12 cellular contexts compared by ENCODE assay signal in the genomic region with DNA sequence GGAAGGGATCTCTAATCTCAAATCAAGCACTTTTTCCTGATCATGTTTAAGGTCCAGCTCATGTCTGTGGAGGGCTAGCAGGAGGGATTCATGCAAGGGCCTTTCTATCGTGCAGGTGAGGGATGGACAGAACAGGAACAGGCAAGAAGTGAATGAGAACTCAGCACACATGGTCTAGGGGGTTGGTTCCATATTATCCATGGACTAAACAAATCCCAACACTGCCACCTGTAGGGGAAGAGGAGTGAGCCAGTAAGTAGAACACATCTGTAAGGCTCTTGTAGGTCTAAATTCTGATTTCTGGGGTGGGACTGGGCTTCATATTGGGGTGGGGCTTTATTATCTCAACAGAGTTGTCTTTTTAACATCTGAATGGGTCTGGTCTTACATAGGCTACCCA.
DNase-seq lines count a peak whose midpoint lies in the region; ATAC-seq, FAIRE-seq and TF ChIP-seq lines count a peak whose summit lies in the region.
"Had no signal": no experiment of that assay in that cellular context is flagged by ENCODE, and none has a peak within 500 bp of the region (broad histone marks: within the 10 kb centered on the region; RNA-seq: fewer than 3 reads in every experiment).

No MANE protein-coding gene starts in this region.

- H3K4me1 Mint-ChIP-seq in mesothelial cell of epicardium, result no peaks in the 10 kb centered on the region
- H3K4me1 Mint-ChIP-seq: central memory CD8-positive, alpha-beta T cell had no signal

- in situ Hi-C loops in Caki2 (cut with HindIII; ENCODE audit: low pct_unique_long_range_greater_than_20kb, low sequenced_read_pairs), result no loop called here

- RAD21 ChIA-PET in HCT116 (lab: Charles Lee; ENCODE audit: low non-redundant PET in 1 of 2, low total read pairs in 2 of 2, uncharacterized antibody in 2 of 2, unreplicated experiment in 2 of 2), result no interaction called here

- H3K9me2 ChIP-seq in HCT116 (ENCODE audit: insufficient read depth), result no peaks in the 10 kb centered on the region

- TF ChIP-seq EP300 in ovary (IDR thresholded peaks at IDR 0.05), result no peak

- H3K4me3 ChIP-seq in HCT116 (replicated peaks in 1 of 2; ENCODE audit: low read depth in 1 of 2, low read length in 2 of 2), result no peak overlapping the region
- H3K4me3 ChIP-seq in left ventricle myocardium inferior, result no peak overlapping the region
- no peak overlapping the region for H3K4me3 ChIP-seq in ovary
- no peak overlapping the region for H3K4me3 ChIP-seq in pancreas
- H3K4me3 ChIP-seq: lower lobe of right lung had no signal

- 0 out of 2 replicates have a peak, but pooled peaks have one; percentile 19 for TF ChIP-seq RAD21 in HCT116 (IDR thresholded peaks at IDR 0.05; ENCODE audit: low read depth)

- POLR2A ChIA-PET in HCT116 (lab: Charles Lee), result no interaction called here

- H3K27ac Mint-ChIP-seq in mesothelial cell of epicardium, result no peak overlapping the region

- TF ChIP-seq CTCF in HCT116 (IDR thresholded peaks at IDR 0.05 in 2 of 3, conservative IDR thresholded peaks at IDR 0.05 in 1 of 3; ENCODE audit: borderline replicate concordance in 1 of 3, insufficient read depth in 1 of 3, low read depth in 2 of 3, low read length in 2 of 3), result peak in 2 of 3 experiments; percentile 47 to 49; a peak in 4 of 6 replicates
- TF ChIP-seq CTCF in left ventricle myocardium inferior (IDR thresholded peaks at IDR 0.05; ENCODE audit: borderline replicate concordance), result no peak
- TF ChIP-seq CTCF in ovary (IDR thresholded peaks at IDR 0.05), result no peak
- no peak for TF ChIP-seq CTCF in pancreas (IDR thresholded peaks at IDR 0.05)
- no peak for TF ChIP-seq CTCF in mesothelial cell of epicardium (IDR thresholded peaks at IDR 0.05; ENCODE audit: unreplicated experiment)

- H3K36me3 ChIP-seq in HCT116 (ENCODE audit: control insufficient read depth in 1 of 2, insufficient read depth in 2 of 2, low read length in 2 of 2) (no peaks in the 10 kb centered on the region), left ventricle myocardium inferior (no peaks in the 10 kb centered on the region), ovary (no peaks in the 10 kb centered on the region), pancreas (no peaks in the 10 kb centered on the region)
- H3K36me3 ChIP-seq: lower lobe of right lung had no signal

- H3K4me2 ChIP-seq in HCT116 (ENCODE audit: low read length), result no peak overlapping the region

- H3K27me3 Mint-ChIP-seq in mesothelial cell of epicardium (ENCODE audit: low read depth), result peaks cover 19% of the 10 kb centered on the region

- no peaks in the 10 kb centered on the region for H4K20me1 ChIP-seq in HCT116 (ENCODE audit: insufficient read depth)

- no peaks in the 10 kb centered on the region for H3K9me3 Mint-ChIP-seq in mesothelial cell of epicardium
- H3K9me3 Mint-ChIP-seq: central memory CD8-positive, alpha-beta T cell had no signal

- H3K36me3 Mint-ChIP-seq in mesothelial cell of epicardium, result no peaks in the 10 kb centered on the region

- BruUV-seq in HCT116 (replicated peaks; lab: Mats Ljungman, UMichigan), result no TSS peak

- CTCF ChIA-PET in HCT116 (lab: Charles Lee), result interaction anchor here (1.1 kb wide), 2 partner anchors 12 to 43 kb away, joined by 3 to 6 read pairs; no protein-coding TSS in a partner anchor

- no peak overlapping the region for H2AFZ ChIP-seq in HCT116 (ENCODE audit: low read depth, low read length, poor library complexity, severe bottlenecking)

- no peak overlapping the region for H3K9ac ChIP-seq in HCT116 (ENCODE audit: low read length)

- WGBS in ovary, 3 donors, result 67 to 95% (median 93%) methylated on average over 1 of the region's 1 CpG
- WGBS in pancreas, 2 donors, result 55 to 68% methylated on average over 1 of the region's 1 CpG

- H3K4me1 ChIP-seq in HCT116 (ENCODE audit: control insufficient read depth in 1 of 2, insufficient read depth in 2 of 2, low read length in 2 of 2) (no peaks in the 10 kb centered on the region), left ventricle myocardium inferior (no peaks in the 10 kb centered on the region), ovary (ENCODE audit: insufficient read depth) (no peaks in the 10 kb centered on the region), pancreas (no peaks in the 10 kb centered on the region)
- H3K4me1 ChIP-seq: lower lobe of right lung had no signal

- DNase-seq in Caki2 (ENCODE audit: low read depth), result peak; percentile 6
- peak; percentile 21 for DNase-seq in HCT116 (ENCODE audit: low read depth, low spot score)
- DNase-seq in kidney tubule cell (ENCODE audit: low spot score), result peak; percentile 17
- DNase-seq in left ventricle myocardium inferior, result no peak
- no peak for DNase-seq in ovary
- DNase-seq in pancreas, result no peak
- DNase-seq in mesothelial cell of epicardium (ENCODE audit: low spot score in 2 of 2, unreplicated experiment in 2 of 2), result no peak
- DNase-seq: lower lobe of right lung, NCI-H2107 had no signal

- ATAC-seq in HCT116 (peak; percentile 89), SK-N-SH treated with all-trans-retinoic acid at 6 μM for 48 hours (peak; percentile 82), pancreas (no peak)
- ATAC-seq: activated CD4-positive, CD25-positive, alpha-beta regulatory T cell treated with anti-CD3 and anti-CD28 coated beads, Interleukin-2, amount 50 U/mL, for 24 hours; lower lobe of right lung had no signal

- H3K27ac ChIP-seq in HCT116 (ENCODE audit: low read depth, low read length) (no peak overlapping the region), left ventricle myocardium inferior (replicated peaks) (no peak overlapping the region), ovary (no peak overlapping the region), pancreas (no peak overlapping the region)
- H3K27ac ChIP-seq: lower lobe of right lung had no signal

- H3K4me3 Mint-ChIP-seq in mesothelial cell of epicardium, result no peak overlapping the region
- H3K4me3 Mint-ChIP-seq: central memory CD8-positive, alpha-beta T cell had no signal

- H3K9me3 ChIP-seq in HCT116 (ENCODE audit: control insufficient read depth in 1 of 2, insufficient read depth in 1 of 2, low read depth in 1 of 2, low read length in 2 of 2) (no peaks in the 10 kb centered on the region), left ventricle myocardium inferior (replicated peaks) (no peaks in the 10 kb centered on the region), ovary (no peaks in the 10 kb centered on the region), pancreas (no peaks in the 10 kb centered on the region)
- H3K9me3 ChIP-seq: lower lobe of right lung had no signal

- TF ChIP-seq POLR2A in HCT116 (IDR thresholded peaks at IDR 0.05; ENCODE audit: borderline replicate concordance, extremely low read depth, insufficient read depth, insufficient read length) (no peak), ovary (IDR thresholded peaks at IDR 0.05) (no peak)

- intact Hi-C loops in HCT116 (cut with micrococcal nuclease), result no loop called here
- intact Hi-C loops in left ventricle myocardium inferior (cut with micrococcal nuclease), result no loop called here
- intact Hi-C loops in ovary (cut with DNase I), result no loop called here
- intact Hi-C loops in pancreas (cut with DNase I), result no loop called here

- H3K27me3 ChIP-seq in HCT116 (ENCODE audit: insufficient read depth, low read length) (0 out of 2 replicates have a peak, but pooled peaks cover 7% of the 10 kb centered on the region), left ventricle myocardium inferior (ENCODE audit: low read depth) (no peaks in the 10 kb centered on the region), ovary (no peaks in the 10 kb centered on the region), pancreas (no peaks in the 10 kb centered on the region)

- H3K79me2 ChIP-seq in HCT116 (ENCODE audit: insufficient read depth, low read length), result no peaks in the 10 kb centered on the region

- no peak for FAIRE-seq in pancreas (lab: Jason Lieb, UNC)

TF ChIP-seq in HCT116, 20 proteins besides CTCF, POLR2A, EP300 and RAD21 (continues in another document):
- no peak for TF ChIP-seq ZFX (IDR thresholded peaks at IDR 0.05)
- TF ChIP-seq, protein P1, sequence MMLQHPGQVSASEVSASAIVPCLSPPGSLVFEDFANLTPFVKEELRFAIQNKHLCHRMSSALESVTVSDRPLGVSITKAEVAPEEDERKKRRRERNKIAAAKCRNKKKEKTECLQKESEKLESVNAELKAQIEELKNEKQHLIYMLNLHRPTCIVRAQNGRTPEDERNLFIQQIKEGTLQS (IDR thresholded peaks at IDR 0.05), result no peak
- no peak for TF ChIP-seq POLR2AphosphoS5 (IDR thresholded peaks at IDR 0.05; ENCODE audit: low read depth, low read length)
- no peak for TF ChIP-seq CEBPB (IDR thresholded peaks at IDR 0.05; ENCODE audit: low read depth)
- no peak for TF ChIP-seq EGR1 (IDR thresholded peaks at IDR 0.05; ENCODE audit: low read depth)
- TF ChIP-seq SP1 (IDR thresholded peaks at IDR 0.05; ENCODE audit: low read depth), result no peak

TF ChIP-seq in SK-N-SH treated with all-trans-retinoic acid at 6 μM for 48 hours, 23 proteins besides CTCF, POLR2A, EP300 and RAD21 (continues in another document):
- TF ChIP-seq ARNTL (CRISPR knock-in tag; IDR thresholded peaks at IDR 0.05; ENCODE audit: borderline replicate concordance, low read depth) (no peak), SNAI2 (CRISPR knock-in tag; IDR thresholded peaks at IDR 0.05) (no peak), CREB5 (CRISPR knock-in tag; IDR thresholded peaks at IDR 0.05; ENCODE audit: low read depth) (no peak), CSDC2 (CRISPR knock-in tag; IDR thresholded peaks at IDR 0.05) (no peak), BACH2 (CRISPR knock-in tag; IDR thresholded peaks at IDR 0.05; ENCODE audit: borderline replicate concordance) (no peak), ZNF70 (CRISPR knock-in tag; IDR thresholded peaks at IDR 0.05) (no peak), RARB (CRISPR knock-in tag; IDR thresholded peaks at IDR 0.05) (no peak), ZNF8 (CRISPR knock-in tag; IDR thresholded peaks at IDR 0.05) (no peak)

Comparison
In these comparisons a context has a peak if more than half of its experiments do, and no peak if none do; other contexts are left out.
1. DNase-seq: peak in Caki2 (single experiment), HCT116 (single experiment) and kidney tubule cell (single experiment); none in left ventricle myocardium inferior (single experiment), ovary (0 of 5), pancreas (0 of 6) and mesothelial cell of epicardium (0 of 2).
2. ATAC-seq: peak in HCT116 (single experiment) and SK-N-SH treated with all-trans-retinoic acid at 6 μM for 48 hours (single experiment); none in pancreas (0 of 4).
3. CTCF ChIP-seq: peak in HCT116 (2 of 3); none in left ventricle myocardium inferior (single experiment), ovary (0 of 3), pancreas (0 of 4) and mesothelial cell of epicardium (single experiment).